ENCODE assay signal across 8 cellular contexts in the genomic region with DNA sequence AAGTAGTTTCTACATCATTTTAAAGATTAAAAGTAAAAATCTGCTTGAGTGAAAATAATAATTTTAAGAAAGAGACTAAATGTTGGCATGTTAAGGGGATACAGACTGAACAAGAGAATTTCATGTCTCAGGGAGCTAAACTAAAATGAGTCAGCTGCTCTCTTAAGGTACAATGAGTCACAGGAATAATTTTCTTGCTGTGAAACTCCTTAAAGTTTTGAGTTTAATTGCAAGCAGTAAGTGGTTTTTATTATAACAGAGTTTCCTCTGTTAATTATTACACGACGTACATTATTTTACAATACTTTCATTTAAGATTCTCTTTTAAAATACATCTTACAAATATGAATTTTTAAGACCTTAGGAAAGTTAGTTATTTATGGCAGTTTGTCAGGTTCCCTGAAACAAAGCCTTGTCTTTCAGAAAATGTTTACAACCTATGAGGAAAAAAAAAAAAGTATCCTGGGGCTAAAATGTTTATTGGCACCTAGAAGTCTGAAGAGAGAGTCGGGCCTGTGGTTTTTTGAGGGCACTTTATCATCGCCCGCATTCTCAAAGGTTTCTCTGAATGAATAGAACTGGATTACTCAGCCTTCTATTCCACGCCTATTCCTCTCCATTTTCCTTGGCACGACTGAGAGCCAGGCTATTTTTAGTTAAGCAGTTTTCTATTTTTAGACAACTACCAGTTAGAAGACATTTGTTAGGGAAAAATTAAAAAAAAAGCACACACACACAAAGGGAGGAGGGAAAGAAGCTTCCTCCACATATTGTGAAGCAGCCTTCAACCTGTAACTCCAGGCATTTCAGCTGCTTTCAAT.
A peak's percentile ranks its signal among the peaks of the same experiment; 100 is the strongest.
DNase-seq lines count a peak whose midpoint lies in the region; ATAC-seq and TF ChIP-seq lines count a peak whose summit lies in the region.

No MANE protein-coding gene starts in this region.

- no peak overlapping the region for H3K9ac ChIP-seq in neuronal stem cell (ENCODE audit: low read depth, low read length, poor library complexity)

- CTCF ChIA-PET in RWPE1 (lab: Yijun Ruan, JAX), result interaction anchor here (0.6 to 0.9 kb wide), 5 partner anchors 25 to 1526 kb away, joined by 3 read pairs; no protein-coding TSS in a partner anchor

- no peak overlapping the region for H3K4ac ChIP-seq in neuronal stem cell (ENCODE audit: low read length)

- H3K18ac ChIP-seq in neuronal stem cell (ENCODE audit: low read length), result no peak overlapping the region

- H2BK15ac ChIP-seq in neuronal stem cell (ENCODE audit: low read length), result no peak overlapping the region

- H3K27ac ChIP-seq in RWPE1 (no peak overlapping the region), neuronal stem cell (replicated peaks; ENCODE audit: low read length) (peak overlapping the region; percentile 27)

- no peak overlapping the region for H2BK5ac ChIP-seq in neuronal stem cell (ENCODE audit: low read length)

- no peak overlapping the region for H2BK120ac ChIP-seq in neuronal stem cell (ENCODE audit: low read depth, low read length)

- peak; percentile 46 for ATAC-seq in GM19043 (IDR thresholded peaks at IDR 0.05; ENCODE audit: low read depth, unreplicated experiment)
- ATAC-seq in HG03432 (IDR thresholded peaks at IDR 0.05; ENCODE audit: unreplicated experiment), result peak; percentile 74

- no peak for TF ChIP-seq CTCF in RWPE1 (conservative IDR thresholded peaks at IDR 0.05; ENCODE audit: low read depth)

- H3K9me3 ChIP-seq in neuronal stem cell (replicated peaks in 1 of 2; ENCODE audit: control insufficient read depth in 2 of 2, insufficient read depth in 1 of 2, low read depth in 1 of 2, low read length in 2 of 2), result no peaks in the 10 kb centered on the region

- peaks cover 7 to 19% of the 10 kb centered on the region in 2 donors for H3K4me1 ChIP-seq in neuronal stem cell (ENCODE audit: control insufficient read depth in 2 of 2, insufficient read depth in 1 of 2, low read depth in 1 of 2, low read length in 2 of 2)

- no peak overlapping the region for H4K91ac ChIP-seq in neuronal stem cell (ENCODE audit: low read depth, low read length, poor library complexity)

- H4K8ac ChIP-seq in neuronal stem cell (ENCODE audit: low read depth, low read length), result no peak overlapping the region

- H2AK5ac ChIP-seq in neuronal stem cell (ENCODE audit: low read depth, low read length), result no peak overlapping the region

- H3K4me3 ChIP-seq in neuronal stem cell (ENCODE audit: low read length in 2 of 2), result no peak overlapping the region

- no peak overlapping the region for H3K4me2 ChIP-seq in neuronal stem cell (ENCODE audit: insufficient read depth, low read length, poor library complexity, severe bottlenecking)

- no peak overlapping the region for H3K14ac ChIP-seq in neuronal stem cell (ENCODE audit: low read length)

- DNase-seq in AG20443 (ENCODE audit: low spot score) (peak; percentile 69), RWPE1 (ENCODE audit: low spot score) (peak; percentile 80), fibroblast of peridontal ligament (ENCODE audit: extremely low read depth) (peak; percentile 96), neuronal stem cell (ENCODE audit: low spot score) (no peak), NCI-H1930 (lab: John Stamatoyannopoulos, UW) (no peak)
- DNase-seq in activated naive CD4-positive, alpha-beta T cell treated with Interleukin-2 at 50 U/mL for 16 hours, result no peak

- H3K36me3 ChIP-seq in neuronal stem cell (replicated peaks in 1 of 2; ENCODE audit: control insufficient read depth in 2 of 2, insufficient read depth in 2 of 2, low read length in 2 of 2), result no peaks in the 10 kb centered on the region

- no CpG with 5 or more reads among the region's 7 CpGs for WGBS in neuronal stem cell (ENCODE audit: extremely low coverage in 2 of 2, insufficient read length in 2 of 2, insufficient replicate concordance in 1 of 2), 2 donors

- H2AFZ ChIP-seq in neuronal stem cell (ENCODE audit: low read length), result peak overlapping the region; percentile 59

- no peak overlapping the region for H3K23ac ChIP-seq in neuronal stem cell (ENCODE audit: low read depth, low read length, poor library complexity)

- POLR2A ChIA-PET in RWPE1 (lab: Yijun Ruan, JAX; ENCODE audit: low non-redundant PET), result interaction anchor here (0.7 kb wide), 1 partner anchor 19 kb away, joined by 4 read pairs; no protein-coding TSS in a partner anchor

- no peak overlapping the region for H2BK12ac ChIP-seq in neuronal stem cell (ENCODE audit: low read length)

- H3K79me1 ChIP-seq in neuronal stem cell (ENCODE audit: low read depth, low read length), result no peaks in the 10 kb centered on the region

- H3K27me3 ChIP-seq in neuronal stem cell (ENCODE audit: control insufficient read depth in 3 of 3, insufficient read depth in 3 of 3, low read depth in 1 of 3, low read length in 3 of 3), result peaks cover 0 to 3% (median 0%) of the 10 kb centered on the region in 3 experiments

Comparison
In these comparisons a context has a peak if more than half of its experiments do, and no peak if none do; other contexts are left out.
1. DNase-seq: peak in AG20443 (single experiment), RWPE1 (single experiment) and fibroblast of peridontal ligament (single experiment); none in neuronal stem cell (single experiment), NCI-H1930 (0 of 2) and activated naive CD4-positive, alpha-beta T cell treated with Interleukin-2 at 50 U/mL for 16 hours (single experiment).